Comparison of ENCODE assay signal across 24 cellular contexts in the genomic region with DNA sequence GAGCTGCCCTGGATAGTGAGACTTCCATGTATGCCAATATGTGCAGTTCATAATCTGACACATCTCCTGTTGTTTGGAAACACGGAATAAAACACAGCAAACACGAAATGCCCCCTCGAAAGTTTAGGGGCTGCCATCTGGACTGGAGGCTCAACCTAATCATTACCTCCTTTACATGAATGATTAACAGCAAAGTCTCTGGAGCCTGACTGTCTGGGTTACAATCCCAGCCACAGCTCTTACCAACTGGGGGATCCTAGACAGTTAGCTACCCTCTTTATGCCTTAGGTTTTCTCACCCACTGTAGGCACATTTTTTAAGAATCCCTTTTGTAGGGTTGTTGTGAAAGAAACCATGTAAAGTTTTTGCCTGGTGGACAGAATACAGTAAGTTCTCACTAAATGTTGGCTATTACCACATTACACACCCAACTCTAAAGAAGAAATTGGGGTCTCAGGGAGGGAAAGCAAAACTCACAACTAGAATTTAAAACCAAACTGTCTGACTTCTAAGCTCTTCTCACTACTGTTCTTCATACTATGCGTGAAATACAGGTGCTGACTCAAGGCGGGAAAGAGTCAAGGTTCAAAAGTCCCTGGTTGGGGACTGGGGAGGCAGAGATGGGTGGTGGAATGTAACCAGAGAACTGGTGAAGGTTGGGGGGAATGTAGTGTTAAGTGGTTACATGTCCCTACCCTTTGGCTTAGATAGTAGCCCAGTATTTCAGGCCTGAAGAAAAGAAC. TPM values are rescaled to one million over a fixed set of nuclear protein-coding genes. Genes with fewer than 3 reads are reported as not detected.
DNase-seq lines count a peak whose midpoint lies in the region; ATAC-seq lines count a peak whose summit lies in the region.
"Had no signal": no experiment of that assay in that cellular context is flagged by ENCODE, and none has a peak within 500 bp of the region (broad histone marks: within the 10 kb centered on the region; RNA-seq: fewer than 3 reads in every experiment).

No MANE protein-coding gene starts in this region.

- ATAC-seq in GM18511 (IDR thresholded peaks at IDR 0.05; ENCODE audit: unreplicated experiment) (peak; percentile 63), GM19468 (IDR thresholded peaks at IDR 0.05; ENCODE audit: extremely low read depth, unreplicated experiment) (peak; percentile 39), HG03196 (IDR thresholded peaks at IDR 0.05; ENCODE audit: unreplicated experiment) (peak; percentile 63)
- ATAC-seq: GM12878, SK-N-SH treated with all-trans-retinoic acid at 6 μM for 48 hours had no signal

- no peak overlapping the region for H3K27ac ChIP-seq in CD4-positive, alpha-beta memory T cell (ENCODE audit: low read depth, low read length)

- no peaks in the 10 kb centered on the region for H3K4me1 ChIP-seq in CD4-positive, alpha-beta memory T cell (ENCODE audit: insufficient read depth, low read length)

- H3K27me3 ChIP-seq in CD4-positive, alpha-beta memory T cell (ENCODE audit: insufficient read depth, low read length): peaks cover 4% of the 10 kb centered on the region

- H3K4me3 ChIP-seq in CD4-positive, alpha-beta memory T cell (ENCODE audit: low read length in 2 of 2): no peak overlapping the region
- H3K4me3 ChIP-seq: GM12878 had no signal

- no peak overlapping the region for H3K4me3 Mint-ChIP-seq in CD4-positive, alpha-beta memory T cell
- H3K4me3 Mint-ChIP-seq: CD4-positive, alpha-beta T cell had no signal

- CTCF ChIA-PET in CD4-positive, alpha-beta memory T cell (lab: Charles Lee; ENCODE audit: partially characterized antibody): no interaction called here

- no peak overlapping the region for H3K27ac Mint-ChIP-seq in CD4-positive, alpha-beta memory T cell
- H3K27ac Mint-ChIP-seq: CD4-positive, alpha-beta T cell had no signal

- peaks cover 16 to 17% of the 10 kb centered on the region in 2 donors for H3K27me3 Mint-ChIP-seq in CD4-positive, alpha-beta memory T cell

- intact Hi-C loops in CD4-positive, alpha-beta memory T cell (cut with micrococcal nuclease): no loop called here

- H3K9me3 Mint-ChIP-seq in CD4-positive, alpha-beta memory T cell: peaks cover 0 to 6% (median 1%) of the 10 kb centered on the region in 8 donors
- H3K9me3 Mint-ChIP-seq: CD4-positive, alpha-beta T cell had no signal

- no peaks in the 10 kb centered on the region for H3K36me3 Mint-ChIP-seq in CD4-positive, alpha-beta memory T cell

- DNase-seq in left kidney (ENCODE audit: low read depth, low spot score) (peak; percentile 48), NCI-H2107 treated with DMSO at 0.1 percent for 48 hours (lab: John Stamatoyannopoulos, UW; ENCODE audit: unreplicated experiment) (no peak), MV-4-11 (lab: John Stamatoyannopoulos, UW) (no peak)
- no peak for DNase-seq in CD4-positive, alpha-beta memory T cell
- DNase-seq in stimulated activated CD4-positive, alpha-beta T cell treated with anti-CD3 and anti-CD28 coated beads, Interleukin-4, amount 100 ng/mL, for 4 hours: no peak
- DNase-seq: Calu3; CD4-positive, alpha-beta T cell; MM.1S; NCI-H1105; NCI-H1694; NCI-H2081 treated with DMSO at 0.1 percent for 48 hours; NCI-H510A; NCI-H748 treated with DMSO at 0.1 percent for 48 hours; OCI-M1; SHP77; T-helper 1 cell had no signal

- POLR2A ChIA-PET in CD4-positive, alpha-beta memory T cell (lab: Charles Lee; ENCODE audit: partially characterized antibody): no interaction called here

- H3K36me3 ChIP-seq in CD4-positive, alpha-beta memory T cell (ENCODE audit: insufficient read depth, low read length): no peaks in the 10 kb centered on the region

- H3K4me1 Mint-ChIP-seq in CD4-positive, alpha-beta memory T cell: no peaks in the 10 kb centered on the region

- no peaks in the 10 kb centered on the region for H3K9me3 ChIP-seq in CD4-positive, alpha-beta memory T cell (ENCODE audit: control insufficient read depth in 1 of 2, low read length in 2 of 2)

RNA-seq across cellular contexts. Expression of a gene that starts 24.2 kb away (rescaled TPM):
- not detected for total RNA-seq in CD4-positive, alpha-beta memory T cell
- polyA plus RNA-seq in CD4-positive, alpha-beta memory T cell: not detected
- total RNA-seq: Calu3; CD4-positive, alpha-beta T cell; GM12878; H1; LHCN-M2 had no signal
- polyA plus RNA-seq: BJ, GM12878, H1 had no signal

RNA-seq across cellular contexts. Expression of a gene that starts 28.4 kb away (rescaled TPM):
- not detected for total RNA-seq in CD4-positive, alpha-beta memory T cell
- polyA plus RNA-seq in CD4-positive, alpha-beta memory T cell: not detected
- total RNA-seq: CD4-positive, alpha-beta T cell; GM12878; H1; LHCN-M2 had no signal
- polyA plus RNA-seq: BJ, GM12878 had no signal
